In genomic region chr6:1701668-1702353, GRCh38 we compare ENCODE assay signal across 1 cellular context.
TF ChIP-seq lines count a peak whose summit lies in the region.

No MANE protein-coding gene starts in this region.

TF ChIP-seq in SK-N-SH, 30 proteins besides CTCF, POLR2A, EP300 and RAD21 (continued from another document):
- 0 out of 2 replicates have a peak, but pooled peaks have one; percentile 27 for TF ChIP-seq PBX3 (IDR thresholded peaks at IDR 0.05)
- no peak for TF ChIP-seq ELF1 (IDR thresholded peaks at IDR 0.05)
- TF ChIP-seq, protein P1, sequence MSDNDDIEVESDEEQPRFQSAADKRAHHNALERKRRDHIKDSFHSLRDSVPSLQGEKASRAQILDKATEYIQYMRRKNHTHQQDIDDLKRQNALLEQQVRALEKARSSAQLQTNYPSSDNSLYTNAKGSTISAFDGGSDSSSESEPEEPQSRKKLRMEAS (IDR thresholded peaks at IDR 0.05; ENCODE audit: low read depth) = no peak
- peak; percentile 13; the same call in 1 of the 2 replicates for TF ChIP-seq FOSL2 (IDR thresholded peaks at IDR 0.05; ENCODE audit: borderline replicate concordance, low read depth)
- TF ChIP-seq SIN3A (IDR thresholded peaks at IDR 0.05; ENCODE audit: borderline replicate concordance, low read depth, low read length) = no peak
- TF ChIP-seq, protein P2, sequence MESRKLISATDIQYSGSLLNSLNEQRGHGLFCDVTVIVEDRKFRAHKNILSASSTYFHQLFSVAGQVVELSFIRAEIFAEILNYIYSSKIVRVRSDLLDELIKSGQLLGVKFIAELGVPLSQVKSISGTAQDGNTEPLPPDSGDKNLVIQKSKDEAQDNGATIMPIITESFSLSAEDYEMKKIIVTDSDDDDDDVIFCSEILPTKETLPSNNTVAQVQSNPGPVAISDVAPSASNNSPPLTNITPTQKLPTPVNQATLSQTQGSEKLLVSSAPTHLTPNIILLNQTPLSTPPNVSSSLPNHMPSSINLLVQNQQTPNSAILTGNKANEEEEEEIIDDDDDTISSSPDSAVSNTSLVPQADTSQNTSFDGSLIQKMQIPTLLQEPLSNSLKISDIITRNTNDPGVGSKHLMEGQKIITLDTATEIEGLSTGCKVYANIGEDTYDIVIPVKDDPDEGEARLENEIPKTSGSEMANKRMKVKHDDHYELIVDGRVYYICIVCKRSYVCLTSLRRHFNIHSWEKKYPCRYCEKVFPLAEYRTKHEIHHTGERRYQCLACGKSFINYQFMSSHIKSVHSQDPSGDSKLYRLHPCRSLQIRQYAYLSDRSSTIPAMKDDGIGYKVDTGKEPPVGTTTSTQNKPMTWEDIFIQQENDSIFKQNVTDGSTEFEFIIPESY (IDR thresholded peaks at IDR 0.05; ENCODE audit: borderline replicate concordance, low read depth) = no peak
- TF ChIP-seq, protein P3, sequence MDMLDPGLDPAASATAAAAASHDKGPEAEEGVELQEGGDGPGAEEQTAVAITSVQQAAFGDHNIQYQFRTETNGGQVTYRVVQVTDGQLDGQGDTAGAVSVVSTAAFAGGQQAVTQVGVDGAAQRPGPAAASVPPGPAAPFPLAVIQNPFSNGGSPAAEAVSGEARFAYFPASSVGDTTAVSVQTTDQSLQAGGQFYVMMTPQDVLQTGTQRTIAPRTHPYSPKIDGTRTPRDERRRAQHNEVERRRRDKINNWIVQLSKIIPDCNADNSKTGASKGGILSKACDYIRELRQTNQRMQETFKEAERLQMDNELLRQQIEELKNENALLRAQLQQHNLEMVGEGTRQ (IDR thresholded peaks at IDR 0.05; ENCODE audit: borderline replicate concordance, low read depth, low read length) = no peak
- TF ChIP-seq MEF2A (IDR thresholded peaks at IDR 0.05; ENCODE audit: borderline replicate concordance, low read depth) = no peak
